11 cellular contexts compared by ENCODE assay signal in the genomic region with DNA sequence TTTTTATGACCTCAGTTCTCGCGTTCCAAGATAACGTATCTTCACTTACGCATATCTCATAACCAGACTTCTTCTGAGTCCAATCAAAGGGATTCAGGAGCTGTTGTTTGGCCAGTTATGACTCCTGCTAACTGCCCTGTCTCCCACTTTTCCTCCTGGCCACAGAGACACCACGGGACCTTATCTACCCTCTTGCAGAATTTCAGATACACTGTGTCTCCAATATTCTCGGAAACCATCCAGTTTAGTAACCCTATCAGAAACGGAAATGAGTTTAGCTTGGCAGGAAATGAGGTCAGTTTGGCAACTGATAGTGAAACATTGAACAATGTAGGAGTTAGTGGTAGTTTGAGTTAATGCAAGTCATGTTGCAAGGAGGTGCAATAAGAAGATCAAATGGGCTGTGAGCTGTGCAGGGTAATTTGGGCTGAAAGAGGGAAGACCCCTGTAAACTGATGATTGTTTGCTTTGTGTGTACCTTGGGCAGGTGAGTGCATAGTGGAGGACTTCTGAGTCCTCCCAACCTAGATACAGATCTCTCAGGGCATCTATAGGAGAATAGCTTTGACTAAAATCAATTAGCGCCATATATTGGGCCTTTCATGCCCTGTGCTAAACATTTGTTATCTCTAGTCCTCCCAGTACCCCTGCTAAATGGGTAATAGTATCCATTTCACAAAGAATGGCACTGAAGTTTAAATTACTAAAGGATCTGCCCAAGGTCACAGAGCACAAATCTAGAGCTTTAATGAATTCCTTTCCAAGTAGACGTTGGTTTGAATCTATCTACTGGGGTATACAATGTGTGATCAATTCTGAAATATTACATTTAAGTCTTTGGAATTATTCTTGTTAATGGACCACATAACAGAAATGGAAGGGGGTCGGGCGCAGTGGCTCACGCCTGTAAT. TPM values are rescaled to one million over a fixed set of nuclear protein-coding genes. Genes with fewer than 3 reads are reported as not detected.
DNase-seq lines count a peak whose midpoint lies in the region; ATAC-seq and TF ChIP-seq lines count a peak whose summit lies in the region.
"Had no signal": no experiment of that assay in that cellular context is flagged by ENCODE, and none has a peak within 500 bp of the region (broad histone marks: within the 10 kb centered on the region; RNA-seq: fewer than 3 reads in every experiment).

No MANE protein-coding gene starts in this region.

- no peaks in the 10 kb centered on the region for H3K36me3 ChIP-seq in HEK293 (ENCODE audit: control insufficient read depth in 2 of 2, insufficient read depth in 1 of 2, low read length in 2 of 2)
- no peaks in the 10 kb centered on the region for H3K36me3 ChIP-seq in OCI-LY3 (replicated peaks; ENCODE audit: low read depth, low read length)
- no peaks in the 10 kb centered on the region for H3K36me3 ChIP-seq in naive thymus-derived CD4-positive, alpha-beta T cell (ENCODE audit: control insufficient read depth in 2 of 3, insufficient read depth in 3 of 3, low read length in 3 of 3)

- peak; percentile 71 for ATAC-seq in central memory CD8-positive, alpha-beta T cell (replicated peaks; ENCODE audit: extremely low read depth, poor library complexity, severe bottlenecking)
- peak; percentile 83 for ATAC-seq in naive thymus-derived CD4-positive, alpha-beta T cell
- ATAC-seq in GM21529 (IDR thresholded peaks at IDR 0.05; ENCODE audit: unreplicated experiment): no peak

- POLR2A ChIA-PET in HEK293 (lab: Yijun Ruan, JAX): no interaction called here
- POLR2A ChIA-PET in naive thymus-derived CD4-positive, alpha-beta T cell (lab: Charles Lee): no interaction called here

- H3K4me1 ChIP-seq in HEK293 (ENCODE audit: control insufficient read depth, insufficient read depth, low read length) (no peaks in the 10 kb centered on the region), OCI-LY3 (ENCODE audit: low read length) (no peaks in the 10 kb centered on the region)
- no peaks in the 10 kb centered on the region for H3K4me1 ChIP-seq in naive thymus-derived CD4-positive, alpha-beta T cell (ENCODE audit: control insufficient read depth in 2 of 2, insufficient read depth in 2 of 2, low read length in 2 of 2)

- no peak for DNase-seq in central memory CD8-positive, alpha-beta T cell (ENCODE audit: low spot score in 2 of 2)
- DNase-seq in naive thymus-derived CD4-positive, alpha-beta T cell: no peak
- DNase-seq in nucleus accumbens (lab: John Stamatoyannopoulos, UW): no peak
- no peak for DNase-seq in activated CD4-positive, alpha-beta T cell treated with anti-CD3 and anti-CD28 coated beads, Interleukin-2, amount 50 U/mL, for 4 hours
- no peak for DNase-seq in occipital lobe (lab: John Stamatoyannopoulos, UW)
- DNase-seq: activated CD8-positive, alpha-beta memory T cell treated with anti-CD3 and anti-CD28 coated beads for 24 hours; NCI-H1930 had no signal

- peak overlapping the region; percentile 29 for H3K4me3 Mint-ChIP-seq in central memory CD8-positive, alpha-beta T cell
- H3K4me3 Mint-ChIP-seq in naive thymus-derived CD4-positive, alpha-beta T cell: peak overlapping the region in 1 of 10 donors; percentile 3
- H3K4me3 Mint-ChIP-seq: brain had no signal

- TF ChIP-seq CTCF in HEK293 (tag by site-specific recombination; IDR thresholded peaks at IDR 0.05): no peak
- TF ChIP-seq CTCF in OCI-LY3 (IDR thresholded peaks at IDR 0.05; ENCODE audit: low read depth, low read length): no peak

- no peak overlapping the region for H3K4me2 ChIP-seq in OCI-LY3 (ENCODE audit: low read length)

- H3K27me3 ChIP-seq in OCI-LY3 (ENCODE audit: low read depth, low read length): no peaks in the 10 kb centered on the region
- no peaks in the 10 kb centered on the region for H3K27me3 ChIP-seq in naive thymus-derived CD4-positive, alpha-beta T cell (ENCODE audit: control insufficient read depth in 2 of 2, insufficient read depth in 2 of 2, low read length in 2 of 2)

- no peak overlapping the region for H3K9ac ChIP-seq in OCI-LY3 (ENCODE audit: low read length)

- H3K36me3 Mint-ChIP-seq in central memory CD8-positive, alpha-beta T cell (ENCODE audit: insufficient read depth): peaks cover 2% of the 10 kb centered on the region
- H3K36me3 Mint-ChIP-seq in naive thymus-derived CD4-positive, alpha-beta T cell: peaks cover 4 to 12% (median 10%) of the 10 kb centered on the region in 5 donors
- H3K36me3 Mint-ChIP-seq: brain had no signal

- H3K27ac Mint-ChIP-seq in central memory CD8-positive, alpha-beta T cell (ENCODE audit: low read depth): no peak overlapping the region
- no peak overlapping the region for H3K27ac Mint-ChIP-seq in naive thymus-derived CD4-positive, alpha-beta T cell
- H3K27ac Mint-ChIP-seq: brain had no signal

- H3K4me1 Mint-ChIP-seq in central memory CD8-positive, alpha-beta T cell: peaks cover 8% of the 10 kb centered on the region
- peaks cover 0 to 14% (median 4%) of the 10 kb centered on the region in 7 donors for H3K4me1 Mint-ChIP-seq in naive thymus-derived CD4-positive, alpha-beta T cell
- H3K4me1 Mint-ChIP-seq: brain had no signal

- intact Hi-C loops in naive thymus-derived CD4-positive, alpha-beta T cell (cut with micrococcal nuclease): no loop called here

- H3K27ac ChIP-seq in HEK293 (ENCODE audit: extremely low read depth, low read depth, low read length): no peak overlapping the region
- no peak overlapping the region for H3K27ac ChIP-seq in OCI-LY3 (ENCODE audit: low read length)
- no peak overlapping the region for H3K27ac ChIP-seq in naive thymus-derived CD4-positive, alpha-beta T cell (ENCODE audit: low read depth, low read length)

- no peaks in the 10 kb centered on the region for H3K27me3 Mint-ChIP-seq in central memory CD8-positive, alpha-beta T cell
- peaks cover 0 to 9% (median 0%) of the 10 kb centered on the region in 5 donors for H3K27me3 Mint-ChIP-seq in naive thymus-derived CD4-positive, alpha-beta T cell

- CTCF ChIA-PET in HEK293 (lab: Yijun Ruan, JAX): interaction anchor here (0.7 to 1.6 kb wide), 3 partner anchors 23 to 433 kb away, joined by 3 to 10 read pairs (median 4); no protein-coding TSS in a partner anchor
- CTCF ChIA-PET in naive thymus-derived CD4-positive, alpha-beta T cell (lab: Charles Lee): interaction anchor here (0.7 kb wide), 1 partner anchor 40 kb away, joined by 3 read pairs; no protein-coding TSS in a partner anchor

- no peaks in the 10 kb centered on the region for H4K20me1 ChIP-seq in OCI-LY3 (ENCODE audit: insufficient read depth, low read length)

- H3K9me3 Mint-ChIP-seq in central memory CD8-positive, alpha-beta T cell: no peaks in the 10 kb centered on the region
- peaks cover 6 to 23% (median 10%) of the 10 kb centered on the region in 11 donors for H3K9me3 Mint-ChIP-seq in naive thymus-derived CD4-positive, alpha-beta T cell

- H3K9me3 ChIP-seq in HEK293 (ENCODE audit: control insufficient read depth, insufficient read depth, low read depth, low read length) (no peaks in the 10 kb centered on the region), OCI-LY3 (ENCODE audit: insufficient read depth, low read length) (no peaks in the 10 kb centered on the region; the same call in 1 of the 2 replicates)
- peaks cover 0 to 3% (median 0%) of the 10 kb centered on the region in 3 experiments for H3K9me3 ChIP-seq in naive thymus-derived CD4-positive, alpha-beta T cell (ENCODE audit: control insufficient read depth in 2 of 3, low read length in 3 of 3)

- H3K4me3 ChIP-seq in HEK293 (ENCODE audit: low read depth, low read length) (no peak overlapping the region), OCI-LY3 (ENCODE audit: low read length) (no peak overlapping the region)
- no peak overlapping the region for H3K4me3 ChIP-seq in naive thymus-derived CD4-positive, alpha-beta T cell (ENCODE audit: low read length)

- H3K79me2 ChIP-seq in OCI-LY3 (ENCODE audit: low read length): no peaks in the 10 kb centered on the region

- H2AFZ ChIP-seq in OCI-LY3 (ENCODE audit: low read depth, low read length): peak overlapping the region; percentile 74

TF ChIP-seq in HEK293, 187 proteins besides CTCF, POLR2A, EP300 and RAD21:
- TF ChIP-seq SETDB1 (IDR thresholded peaks at IDR 0.05; ENCODE audit: insufficient read length, low read length) (peak; percentile 31), ZNF248 (tag by site-specific recombination; IDR thresholded peaks at IDR 0.05) (no peak)
- TF ChIP-seq, protein P1, sequence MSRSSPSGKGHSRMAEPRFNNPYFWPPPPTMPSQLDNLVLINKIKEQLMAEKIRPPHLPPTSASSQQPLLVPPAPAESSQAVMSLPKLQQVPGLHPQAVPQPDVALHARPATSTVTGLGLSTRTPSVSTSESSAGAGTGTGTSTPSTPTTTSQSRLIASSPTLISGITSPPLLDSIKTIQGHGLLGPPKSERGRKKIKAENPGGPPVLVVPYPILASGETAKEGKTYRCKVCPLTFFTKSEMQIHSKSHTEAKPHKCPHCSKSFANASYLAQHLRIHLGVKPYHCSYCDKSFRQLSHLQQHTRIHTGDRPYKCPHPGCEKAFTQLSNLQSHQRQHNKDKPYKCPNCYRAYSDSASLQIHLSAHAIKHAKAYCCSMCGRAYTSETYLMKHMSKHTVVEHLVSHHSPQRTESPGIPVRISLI (tag by site-specific recombination; IDR thresholded peaks at IDR 0.05): no peak

RNA-seq across cellular contexts. Expression of a gene that starts 41.3 kb away (rescaled TPM):
- total RNA-seq in naive thymus-derived CD4-positive, alpha-beta T cell: 10 to 100 TPM; 22.2 to 46.9 (median 38.3) TPM
- 10 to 100 TPM; 19.6 to 26.6 TPM for polyA plus RNA-seq in naive thymus-derived CD4-positive, alpha-beta T cell
- total RNA-seq in occipital lobe: 39.3 TPM
